Comparison of ENCODE assay signal across 8 cellular contexts in the genomic region with DNA sequence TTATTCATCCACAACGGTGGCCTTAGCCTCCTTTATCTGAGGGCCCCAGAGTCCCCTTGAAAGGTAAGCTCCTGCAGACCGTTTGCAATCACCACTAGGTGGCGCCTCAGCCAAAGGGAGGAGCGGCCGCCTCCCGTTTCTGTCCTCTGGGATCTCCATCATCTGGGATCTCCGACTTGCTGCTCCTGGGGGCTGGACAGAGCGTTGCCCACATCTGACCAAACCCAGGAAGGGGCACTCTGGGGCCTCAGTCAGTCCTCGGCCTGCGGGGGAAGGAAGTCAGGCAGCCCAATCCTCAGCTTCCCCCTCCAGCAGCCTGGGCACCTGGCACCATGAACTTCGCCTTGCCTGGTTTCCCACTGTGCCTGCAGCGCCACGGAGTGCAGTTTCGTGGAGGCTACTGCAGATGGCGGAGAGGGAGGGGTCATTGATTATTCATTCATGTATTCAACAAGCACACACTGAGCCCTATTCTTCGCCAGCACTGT. TPM values are rescaled to one million over a fixed set of nuclear protein-coding genes. Genes with fewer than 3 reads are reported as not detected.
DNase-seq lines count a peak whose midpoint lies in the region; ATAC-seq and TF ChIP-seq lines count a peak whose summit lies in the region.

No MANE protein-coding gene starts in this region.

- H3K9me3 Mint-ChIP-seq in activated CD4-positive, alpha-beta memory T cell treated with anti-CD3 and anti-CD28 coated beads for 36 hours: no peaks in the 10 kb centered on the region
- no peaks in the 10 kb centered on the region for H3K9me3 Mint-ChIP-seq in mesothelial cell of epicardium

- H3K36me3 Mint-ChIP-seq in activated CD4-positive, alpha-beta memory T cell treated with anti-CD3 and anti-CD28 coated beads for 36 hours: no peaks in the 10 kb centered on the region
- no peaks in the 10 kb centered on the region for H3K36me3 Mint-ChIP-seq in mesothelial cell of epicardium

- POLR2A ChIA-PET in activated CD4-positive, alpha-beta memory T cell treated with anti-CD3 and anti-CD28 coated beads for 36 hours (lab: Charles Lee): no interaction called here

- CTCF ChIA-PET in activated CD4-positive, alpha-beta memory T cell treated with anti-CD3 and anti-CD28 coated beads for 36 hours (lab: Charles Lee): interaction anchor here (0.6 to 24.0 kb wide), 53 partner anchors 8 to 1003 kb away, joined by 3 to 1143 read pairs (median 4); no protein-coding TSS in a partner anchor

- peak; percentile 95 for TF ChIP-seq CTCF in mesothelial cell of epicardium (IDR thresholded peaks at IDR 0.05; ENCODE audit: unreplicated experiment)

- peaks cover 50% of the 10 kb centered on the region for H3K4me1 ChIP-seq in BLaER1

- H3K4me3 ChIP-seq in BLaER1: no peak overlapping the region

- H3K27ac ChIP-seq in BLaER1: no peak overlapping the region

- no peaks in the 10 kb centered on the region for H3K9me3 ChIP-seq in BLaER1

- no peak for ATAC-seq in HG02885 (IDR thresholded peaks at IDR 0.05; ENCODE audit: poor library complexity, unreplicated experiment)

- no peaks in the 10 kb centered on the region for H3K27me3 ChIP-seq in BLaER1

- no peak overlapping the region for H3K9ac ChIP-seq in BLaER1

- H3K4me3 Mint-ChIP-seq in activated CD4-positive, alpha-beta memory T cell treated with anti-CD3 and anti-CD28 coated beads for 36 hours: no peak overlapping the region
- H3K4me3 Mint-ChIP-seq in mesothelial cell of epicardium: no peak overlapping the region

- peak; percentile 77 for DNase-seq in H4 (ENCODE audit: low spot score)
- DNase-seq in NCI-H446 treated with DMSO at 0.1 percent for 48 hours (lab: John Stamatoyannopoulos, UW): peak; percentile 52
- DNase-seq in activated CD4-positive, alpha-beta memory T cell treated with anti-CD3 and anti-CD28 coated beads for 36 hours: peak; percentile 67
- peak; percentile 35 for DNase-seq in effector CD8-positive, alpha-beta T cell (lab: John Stamatoyannopoulos, UW)
- DNase-seq in mesothelial cell of epicardium (ENCODE audit: low spot score in 2 of 2, unreplicated experiment in 2 of 2): peak; percentile 66 to 82
- peak; percentile 18 to 27 for DNase-seq in stimulated activated CD8-positive, alpha-beta memory T cell treated with anti-CD3 and anti-CD28 coated beads, Interleukin-7, amount 100 ng/mL, for 4 hours (ENCODE audit: low read depth in 2 of 2)

- intact Hi-C loops in activated CD4-positive, alpha-beta memory T cell treated with anti-CD3 and anti-CD28 coated beads for 36 hours (cut with micrococcal nuclease): loop anchor here (1.0 kb wide), 1 partner anchor 178 kb away; no protein-coding TSS in a partner anchor

- H3K4me2 ChIP-seq in BLaER1: peak overlapping the region; percentile 53

- H3K27me3 Mint-ChIP-seq in activated CD4-positive, alpha-beta memory T cell treated with anti-CD3 and anti-CD28 coated beads for 36 hours: no peaks in the 10 kb centered on the region
- no peaks in the 10 kb centered on the region for H3K27me3 Mint-ChIP-seq in mesothelial cell of epicardium (ENCODE audit: low read depth)

- H3K4me1 Mint-ChIP-seq in activated CD4-positive, alpha-beta memory T cell treated with anti-CD3 and anti-CD28 coated beads for 36 hours (ENCODE audit: low read depth): no peaks in the 10 kb centered on the region
- peaks cover 9% of the 10 kb centered on the region for H3K4me1 Mint-ChIP-seq in mesothelial cell of epicardium

- H3K36me3 ChIP-seq in BLaER1: peaks cover 6% of the 10 kb centered on the region; the same call in 1 of the 2 replicates

- peaks cover 41% of the 10 kb centered on the region for H4K20me1 ChIP-seq in BLaER1

- no peak overlapping the region for H3K27ac Mint-ChIP-seq in activated CD4-positive, alpha-beta memory T cell treated with anti-CD3 and anti-CD28 coated beads for 36 hours
- no peak overlapping the region for H3K27ac Mint-ChIP-seq in mesothelial cell of epicardium

RNA-seq across cellular contexts. Expression of a gene that starts 23.5 kb away (rescaled TPM):
- 10.4 and 13.5 TPM in 2 replicates for total RNA-seq in H4 (2014; rRNA removed; shearing (Covaris generic))
- 10 to 100 TPM; 15.7 to 17.6 TPM for total RNA-seq in activated CD4-positive, alpha-beta memory T cell treated with anti-CD3 and anti-CD28 coated beads for 36 hours
- 71.0 to 81.0 TPM (median 73.1 TPM) in 3 replicates for total RNA-seq in mesothelial cell of epicardium

Comparison
In these comparisons a context has a peak if more than half of its experiments do, and no peak if none do; other contexts are left out.
1. DNase-seq: peak in every context shown above with its lines; median percentile 77 in H4; 74 in mesothelial cell of epicardium; 67 in activated CD4-positive, alpha-beta memory T cell treated with anti-CD3 and anti-CD28 coated beads for 36 hours; 52 in NCI-H446 treated with DMSO at 0.1 percent for 48 hours; 35 in effector CD8-positive, alpha-beta T cell; 22 in stimulated activated CD8-positive, alpha-beta memory T cell treated with anti-CD3 and anti-CD28 coated beads, Interleukin-7, amount 100 ng/mL, for 4 hours.